2 cellular contexts compared by ENCODE assay signal in genomic region chr5:122180146-122180712, GRCh38.
TF ChIP-seq lines count a peak whose summit lies in the region.

No MANE protein-coding gene starts in this region.

TF ChIP-seq in SK-N-SH, 30 proteins besides CTCF, POLR2A, EP300 and RAD21 (continued from another document):
- TF ChIP-seq USF2 (IDR thresholded peaks at IDR 0.05; ENCODE audit: borderline replicate concordance, low read depth, low read length) (no peak), SIN3A (IDR thresholded peaks at IDR 0.05; ENCODE audit: borderline replicate concordance, low read depth, low read length) (no peak), FOSL2 (IDR thresholded peaks at IDR 0.05; ENCODE audit: borderline replicate concordance, low read depth) (no peak), POLR2AphosphoS5 (IDR thresholded peaks at IDR 0.05; ENCODE audit: low read depth, low read length) (no peak), REST (IDR thresholded peaks at IDR 0.05; ENCODE audit: low read depth, low read length) (no peak), JUND (IDR thresholded peaks at IDR 0.05) (no peak), MXI1 (IDR thresholded peaks at IDR 0.05; ENCODE audit: low read depth, low read length) (no peak), NRF1 (IDR thresholded peaks at IDR 0.05; ENCODE audit: low read depth, low read length) (no peak), ELF1 (IDR thresholded peaks at IDR 0.05) (no peak)
- TF ChIP-seq, protein P1, sequence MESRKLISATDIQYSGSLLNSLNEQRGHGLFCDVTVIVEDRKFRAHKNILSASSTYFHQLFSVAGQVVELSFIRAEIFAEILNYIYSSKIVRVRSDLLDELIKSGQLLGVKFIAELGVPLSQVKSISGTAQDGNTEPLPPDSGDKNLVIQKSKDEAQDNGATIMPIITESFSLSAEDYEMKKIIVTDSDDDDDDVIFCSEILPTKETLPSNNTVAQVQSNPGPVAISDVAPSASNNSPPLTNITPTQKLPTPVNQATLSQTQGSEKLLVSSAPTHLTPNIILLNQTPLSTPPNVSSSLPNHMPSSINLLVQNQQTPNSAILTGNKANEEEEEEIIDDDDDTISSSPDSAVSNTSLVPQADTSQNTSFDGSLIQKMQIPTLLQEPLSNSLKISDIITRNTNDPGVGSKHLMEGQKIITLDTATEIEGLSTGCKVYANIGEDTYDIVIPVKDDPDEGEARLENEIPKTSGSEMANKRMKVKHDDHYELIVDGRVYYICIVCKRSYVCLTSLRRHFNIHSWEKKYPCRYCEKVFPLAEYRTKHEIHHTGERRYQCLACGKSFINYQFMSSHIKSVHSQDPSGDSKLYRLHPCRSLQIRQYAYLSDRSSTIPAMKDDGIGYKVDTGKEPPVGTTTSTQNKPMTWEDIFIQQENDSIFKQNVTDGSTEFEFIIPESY (IDR thresholded peaks at IDR 0.05; ENCODE audit: borderline replicate concordance, low read depth): no peak

TF ChIP-seq in SK-N-SH treated with all-trans-retinoic acid at 6 μM for 48 hours, 23 proteins besides CTCF, POLR2A, EP300 and RAD21:
- TF ChIP-seq, protein P2, sequence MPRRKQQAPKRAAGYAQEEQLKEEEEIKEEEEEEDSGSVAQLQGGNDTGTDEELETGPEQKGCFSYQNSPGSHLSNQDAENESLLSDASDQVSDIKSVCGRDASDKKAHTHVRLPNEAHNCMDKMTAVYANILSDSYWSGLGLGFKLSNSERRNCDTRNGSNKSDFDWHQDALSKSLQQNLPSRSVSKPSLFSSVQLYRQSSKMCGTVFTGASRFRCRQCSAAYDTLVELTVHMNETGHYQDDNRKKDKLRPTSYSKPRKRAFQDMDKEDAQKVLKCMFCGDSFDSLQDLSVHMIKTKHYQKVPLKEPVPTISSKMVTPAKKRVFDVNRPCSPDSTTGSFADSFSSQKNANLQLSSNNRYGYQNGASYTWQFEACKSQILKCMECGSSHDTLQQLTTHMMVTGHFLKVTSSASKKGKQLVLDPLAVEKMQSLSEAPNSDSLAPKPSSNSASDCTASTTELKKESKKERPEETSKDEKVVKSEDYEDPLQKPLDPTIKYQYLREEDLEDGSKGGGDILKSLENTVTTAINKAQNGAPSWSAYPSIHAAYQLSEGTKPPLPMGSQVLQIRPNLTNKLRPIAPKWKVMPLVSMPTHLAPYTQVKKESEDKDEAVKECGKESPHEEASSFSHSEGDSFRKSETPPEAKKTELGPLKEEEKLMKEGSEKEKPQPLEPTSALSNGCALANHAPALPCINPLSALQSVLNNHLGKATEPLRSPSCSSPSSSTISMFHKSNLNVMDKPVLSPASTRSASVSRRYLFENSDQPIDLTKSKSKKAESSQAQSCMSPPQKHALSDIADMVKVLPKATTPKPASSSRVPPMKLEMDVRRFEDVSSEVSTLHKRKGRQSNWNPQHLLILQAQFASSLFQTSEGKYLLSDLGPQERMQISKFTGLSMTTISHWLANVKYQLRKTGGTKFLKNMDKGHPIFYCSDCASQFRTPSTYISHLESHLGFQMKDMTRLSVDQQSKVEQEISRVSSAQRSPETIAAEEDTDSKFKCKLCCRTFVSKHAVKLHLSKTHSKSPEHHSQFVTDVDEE (CRISPR knock-in tag; IDR thresholded peaks at IDR 0.05): no peak
- no peak for TF ChIP-seq CSRNP3 (CRISPR knock-in tag; IDR thresholded peaks at IDR 0.05)
- TF ChIP-seq BACH2 (CRISPR knock-in tag; IDR thresholded peaks at IDR 0.05; ENCODE audit: borderline replicate concordance): no peak
- TF ChIP-seq ZC3H10 (CRISPR knock-in tag; IDR thresholded peaks at IDR 0.05): no peak
- no peak for TF ChIP-seq CSDC2 (CRISPR knock-in tag; IDR thresholded peaks at IDR 0.05)
- no peak for TF ChIP-seq ISL1 (CRISPR knock-in tag; IDR thresholded peaks at IDR 0.05)
- TF ChIP-seq TOX (CRISPR knock-in tag; IDR thresholded peaks at IDR 0.05; ENCODE audit: borderline replicate concordance): no peak
- TF ChIP-seq ESRRG (CRISPR knock-in tag; IDR thresholded peaks at IDR 0.05): no peak
- no peak for TF ChIP-seq PPARA (CRISPR knock-in tag; IDR thresholded peaks at IDR 0.05; ENCODE audit: borderline replicate concordance)
- no peak for TF ChIP-seq PATZ1 (CRISPR knock-in tag; IDR thresholded peaks at IDR 0.05; ENCODE audit: borderline replicate concordance)
- TF ChIP-seq, protein P3, sequence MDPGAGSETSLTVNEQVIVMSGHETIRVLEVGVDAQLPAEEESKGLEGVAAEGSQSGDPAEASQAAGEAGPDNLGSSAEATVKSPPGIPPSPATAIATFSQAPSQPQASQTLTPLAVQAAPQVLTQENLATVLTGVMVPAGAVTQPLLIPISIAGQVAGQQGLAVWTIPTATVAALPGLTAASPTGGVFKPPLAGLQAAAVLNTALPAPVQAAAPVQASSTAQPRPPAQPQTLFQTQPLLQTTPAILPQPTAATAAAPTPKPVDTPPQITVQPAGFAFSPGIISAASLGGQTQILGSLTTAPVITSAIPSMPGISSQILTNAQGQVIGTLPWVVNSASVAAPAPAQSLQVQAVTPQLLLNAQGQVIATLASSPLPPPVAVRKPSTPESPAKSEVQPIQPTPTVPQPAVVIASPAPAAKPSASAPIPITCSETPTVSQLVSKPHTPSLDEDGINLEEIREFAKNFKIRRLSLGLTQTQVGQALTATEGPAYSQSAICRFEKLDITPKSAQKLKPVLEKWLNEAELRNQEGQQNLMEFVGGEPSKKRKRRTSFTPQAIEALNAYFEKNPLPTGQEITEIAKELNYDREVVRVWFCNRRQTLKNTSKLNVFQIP (CRISPR knock-in tag; IDR thresholded peaks at IDR 0.05; ENCODE audit: borderline replicate concordance, low read depth): no peak
- no peak for TF ChIP-seq RARB (CRISPR knock-in tag; IDR thresholded peaks at IDR 0.05)
- TF ChIP-seq ZNF8 (CRISPR knock-in tag; IDR thresholded peaks at IDR 0.05): no peak
